ENCODE assay signal across 16 cellular contexts in genomic region chr2:37659723-37660122, GRCh38. TPM values are rescaled to one million over a fixed set of nuclear protein-coding genes. Genes with fewer than 3 reads are reported as not detected.
DNase-seq lines count a peak whose midpoint lies in the region; ATAC-seq and TF ChIP-seq lines count a peak whose summit lies in the region.
"Had no signal": no experiment of that assay in that cellular context is flagged by ENCODE, and none has a peak within 500 bp of the region (broad histone marks: within the 10 kb centered on the region; RNA-seq: fewer than 3 reads in every experiment).

No MANE protein-coding gene starts in this region.

- peaks cover 4% of the 10 kb centered on the region for H3K9me3 Mint-ChIP-seq in activated T-helper 17 cell treated with anti-CD3 and anti-CD28 coated beads, Interleukin-2, amount 50 U/mL, for 72 hours
- peaks cover 3% of the 10 kb centered on the region for H3K9me3 Mint-ChIP-seq in memory B cell

- H3K27me3 ChIP-seq in heart left ventricle (no peaks in the 10 kb centered on the region), stomach (no peaks in the 10 kb centered on the region)
- H3K27me3 ChIP-seq: left lung, thyroid gland had no signal

- intact Hi-C loops in heart left ventricle (cut with DNase I), result loop anchor here in 7 of 10 donors (5.0 to 10.0 kb wide), 6 partner anchors 135 to 245 kb away; no protein-coding TSS in a partner anchor
- intact Hi-C loops in cardiac septum (cut with DNase I), result loop anchor here (5.0 to 10.0 kb wide), 2 partner anchors 152 to 215 kb away; no protein-coding TSS in a partner anchor
- intact Hi-C loops in stomach (cut with DNase I; ENCODE audit: low total_unique reads), result no loop called here

- H3K9me3 ChIP-seq in heart left ventricle (no peaks in the 10 kb centered on the region), stomach (no peaks in the 10 kb centered on the region)
- H3K9me3 ChIP-seq: left lung, thyroid gland had no signal

- H3K4me1 ChIP-seq in heart left ventricle (peaks cover 29 to 99% (median 81%) of the 10 kb centered on the region in 12 donors), stomach (peaks cover 29 to 96% (median 56%) of the 10 kb centered on the region in 4 donors)

- TF ChIP-seq CTCF in heart left ventricle (IDR thresholded peaks at IDR 0.05) (no peak), stomach (IDR thresholded peaks at IDR 0.05) (no peak)

- ATAC-seq in heart left ventricle (peak in 1 of 4 donors; percentile 28), memory B cell (ENCODE audit: low read depth) (no peak), GM18858 (IDR thresholded peaks at IDR 0.05; ENCODE audit: unreplicated experiment) (no peak), GM18498 (IDR thresholded peaks at IDR 0.05; ENCODE audit: unreplicated experiment) (no peak)
- ATAC-seq in activated T-helper 17 cell treated with anti-CD3 and anti-CD28 coated beads, Interleukin-2, amount 50 U/mL, for 72 hours (replicated peaks), result no peak
- ATAC-seq: activated naive CD4-positive, alpha-beta T cell treated with anti-CD3 and anti-CD28 coated beads, Interleukin-2, amount 50 U/mL, for 72 hours; left lung had no signal

- TF ChIP-seq EP300 in stomach (IDR thresholded peaks at IDR 0.05), result no peak

- H3K4me3 ChIP-seq in heart left ventricle (no peak overlapping the region), stomach (no peak overlapping the region)
- H3K4me3 ChIP-seq: left lung, SK-N-MC, thyroid gland had no signal

- H3K27me3 Mint-ChIP-seq in activated T-helper 17 cell treated with anti-CD3 and anti-CD28 coated beads, Interleukin-2, amount 50 U/mL, for 72 hours, result no peaks in the 10 kb centered on the region
- H3K27me3 Mint-ChIP-seq in memory B cell, result no peaks in the 10 kb centered on the region

- DNase-seq in heart left ventricle (no peak), cardiac septum (ENCODE audit: low spot score) (no peak), memory B cell (ENCODE audit: low spot score in 2 of 2) (no peak), stomach (no peak), hepatic stellate cell (ENCODE audit: low spot score) (no peak)
- DNase-seq: DND-41, hippocampal formation, left lung, NCI-H1105 treated with DMSO at 0.1 percent for 48 hours, nucleus accumbens, thyroid gland had no signal

- peak overlapping the region; percentile 74 for H3K27ac Mint-ChIP-seq in activated T-helper 17 cell treated with anti-CD3 and anti-CD28 coated beads, Interleukin-2, amount 50 U/mL, for 72 hours
- peak overlapping the region; percentile 84 for H3K27ac Mint-ChIP-seq in memory B cell
- H3K27ac Mint-ChIP-seq: activated naive CD4-positive, alpha-beta T cell treated with anti-CD3 and anti-CD28 coated beads, Interleukin-2, amount 50 U/mL, for 72 hours had no signal

- H3K4me1 Mint-ChIP-seq in activated T-helper 17 cell treated with anti-CD3 and anti-CD28 coated beads, Interleukin-2, amount 50 U/mL, for 72 hours, result peaks cover 83% of the 10 kb centered on the region
- H3K4me1 Mint-ChIP-seq in memory B cell, result peaks cover 71% of the 10 kb centered on the region

- no peak for TF ChIP-seq POLR2A in heart left ventricle (IDR thresholded peaks at IDR 0.05)
- TF ChIP-seq POLR2A in stomach (IDR thresholded peaks at IDR 0.05), result no peak

- H3K36me3 ChIP-seq in heart left ventricle (peaks cover 0 to 23% (median 0%) of the 10 kb centered on the region in 9 donors), stomach (peaks cover 0 to 7% (median 6%) of the 10 kb centered on the region in 4 donors)
- H3K36me3 ChIP-seq: thyroid gland had no signal

- H3K4me3 Mint-ChIP-seq in activated T-helper 17 cell treated with anti-CD3 and anti-CD28 coated beads, Interleukin-2, amount 50 U/mL, for 72 hours, result peak overlapping the region; percentile 81
- no peak overlapping the region for H3K4me3 Mint-ChIP-seq in memory B cell

- 39 to 66% (median 52%) methylated on average over 5 of the region's 5 CpGs for WGBS in heart left ventricle, 4 donors
- 32 to 57% (median 44%) methylated on average over 5 of the region's 5 CpGs for WGBS in stomach, 5 donors

- peak overlapping the region in 11 of 12 donors; percentile 39 to 95 (median 80) for H3K27ac ChIP-seq in heart left ventricle
- peak overlapping the region in 3 of 5 donors; percentile 0 to 25 (median 1) for H3K27ac ChIP-seq in stomach
- H3K27ac ChIP-seq: SK-N-MC, thyroid gland had no signal

- peaks cover 83% of the 10 kb centered on the region for H3K36me3 Mint-ChIP-seq in activated T-helper 17 cell treated with anti-CD3 and anti-CD28 coated beads, Interleukin-2, amount 50 U/mL, for 72 hours (ENCODE audit: low read depth)
- peaks cover 17% of the 10 kb centered on the region for H3K36me3 Mint-ChIP-seq in memory B cell

RNA-seq across cellular contexts. Expression of gene CDC42EP3, which starts 11.7 kb away (rescaled TPM):
- total RNA-seq in heart left ventricle (100 to 1,000 TPM in 6 of 9 donors, 10 to 100 TPM in 3; 84.5 to 189 (median 124) TPM), cardiac septum (194 TPM), stomach (10 to 100 TPM; 16.2 to 89.7 (median 26.3) TPM)
- polyA plus RNA-seq in heart left ventricle (10 to 100 TPM; 32.5 to 52.8 TPM), stomach (1 to 10 TPM; 6.7 to 8.9 (median 6.7) TPM)
- 10 to 100 TPM; 33.5 to 40.9 TPM for total RNA-seq in activated T-helper 17 cell treated with anti-CD3 and anti-CD28 coated beads, Interleukin-2, amount 50 U/mL, for 72 hours
